Comparison of ENCODE assay signal across 24 cellular contexts in the genomic region with DNA sequence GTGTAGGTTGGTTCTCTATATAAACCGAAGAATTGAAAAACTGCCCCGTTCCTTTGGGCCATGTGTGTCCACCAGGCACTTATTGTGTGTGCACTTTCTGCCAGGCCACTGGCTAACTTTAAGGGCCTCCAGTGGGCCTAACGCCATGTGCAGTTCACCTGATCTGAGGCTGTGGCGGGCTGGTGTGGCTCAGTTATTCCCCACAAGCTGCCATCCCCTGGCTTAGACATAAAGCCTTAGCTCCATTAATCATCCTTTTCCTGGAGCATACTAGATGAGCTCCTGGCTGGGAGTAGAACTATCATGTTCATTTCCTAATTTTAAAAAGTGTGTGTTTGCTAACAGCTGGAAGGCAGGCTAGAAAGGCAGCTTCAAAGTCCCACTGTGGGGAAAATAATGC.
"Had no signal": no experiment of that assay in that cellular context is flagged by ENCODE, and none has a peak within 500 bp of the region (broad histone marks: within the 10 kb centered on the region; RNA-seq: fewer than 3 reads in every experiment).

No MANE protein-coding gene starts in this region.

- H3K27me3 ChIP-seq: ascending aorta had no signal

- H3K27ac ChIP-seq: ascending aorta, KMS-11 had no signal

- H3K4me3 ChIP-seq: ascending aorta had no signal

- DNase-seq: activated CD4-positive, alpha-beta T cell treated with anti-CD3 and anti-CD28 coated beads for 48 hours; activated CD4-positive, alpha-beta T cell treated with anti-CD3 and anti-CD28 coated beads, Interleukin-2, amount 50 U/mL, for 4 hours; activated CD4-positive, CD25-positive, alpha-beta regulatory T cell treated with anti-CD3 and anti-CD28 coated beads, Interleukin-2, amount 50 U/mL, for 72 hours; activated CD8-positive, alpha-beta memory T cell treated with anti-CD3 and anti-CD28 coated beads, Interleukin-2, amount 50 U/mL, for 48 hours; activated CD8-positive, alpha-beta T cell treated with anti-CD3 and anti-CD28 coated beads, Interleukin-2, amount 10 ng/mL, durations not matched to agents 7 days and 5 days; activated effector memory CD4-positive, alpha-beta T cell treated with Interleukin-2 at 50 U/mL for 16 hours; activated naive CD4-positive, alpha-beta T cell; activated T-cell treated with anti-CD3 and anti-CD28 coated beads, Interleukin-2, amount 50 U/mL, for 24 hours; MV-4-11; NCI-H1092 treated with DMSO at 0.1 percent for 48 hours; NCI-H1417 treated with DMSO at 0.1 percent for 48 hours; NCI-H1694; NCI-H2029; NCI-H2107; NCI-H2171 treated with DMSO at 0.1 percent for 48 hours; NCI-H226; NCI-H524; NCI-H748 treated with DMSO at 0.1 percent for 48 hours; SIG-M5; T-helper 17 cell; T-helper 9 cell had no signal

- H3K36me3 ChIP-seq: ascending aorta had no signal

- H3K9me3 ChIP-seq: ascending aorta had no signal

- ATAC-seq: activated CD8-positive, alpha-beta T cell treated with anti-CD3 and anti-CD28 coated beads, Interleukin-2, amount 10 ng/mL, durations not matched to agents 7 days and 5 days; T-helper 17 cell; WTC11 had no signal
